In genomic region chr18:8358066-8358795, GRCh38 we compare ENCODE assay signal across 26 cellular contexts.
DNase-seq lines count a peak whose midpoint lies in the region; ATAC-seq and TF ChIP-seq lines count a peak whose summit lies in the region.
"Had no signal": no experiment of that assay in that cellular context is flagged by ENCODE, and none has a peak within 500 bp of the region (broad histone marks: within the 10 kb centered on the region; RNA-seq: fewer than 3 reads in every experiment).

No MANE protein-coding gene starts in this region.

- H3K27me3 ChIP-seq in trophoblast cell (ENCODE audit: insufficient read depth, low read length) (no peaks in the 10 kb centered on the region), left lung (no peaks in the 10 kb centered on the region)
- H3K27me3 ChIP-seq: BE2C, SJCRH30 had no signal

- H2AFZ ChIP-seq in trophoblast cell (ENCODE audit: insufficient read depth, low read length, poor library complexity) = no peak overlapping the region
- H2AFZ ChIP-seq: PC-9 had no signal

- no peak overlapping the region for H2BK12ac ChIP-seq in trophoblast cell (ENCODE audit: low read length)

- no peaks in the 10 kb centered on the region for H3K79me2 ChIP-seq in trophoblast cell (ENCODE audit: control insufficient read depth, insufficient read depth, low read length, poor library complexity)

- no peak overlapping the region for H4K91ac ChIP-seq in trophoblast cell (ENCODE audit: low read depth, low read length)

- no peak overlapping the region for H2BK120ac ChIP-seq in trophoblast cell (ENCODE audit: insufficient read depth, low read length, poor library complexity)

- H3K4me1 ChIP-seq in trophoblast cell (ENCODE audit: control insufficient read depth in 1 of 2, insufficient read depth in 2 of 2, low read length in 2 of 2) (peaks cover 0 to 2% of the 10 kb centered on the region in 2 experiments), left lung (no peaks in the 10 kb centered on the region)
- H3K4me1 ChIP-seq: BE2C, SJCRH30 had no signal

- no peak overlapping the region for H3K18ac ChIP-seq in trophoblast cell (ENCODE audit: low read length)

- H4K12ac ChIP-seq in trophoblast cell (ENCODE audit: low read depth, low read length) = no peak overlapping the region

- H3K23ac ChIP-seq in trophoblast cell (ENCODE audit: low read length) = peak overlapping the region; percentile 75

- H3K79me1 ChIP-seq in trophoblast cell (ENCODE audit: low read length) = no peaks in the 10 kb centered on the region

- ATAC-seq in left lung = no peak
- ATAC-seq: Right ventricle myocardium inferior, SK-N-SH treated with all-trans-retinoic acid at 6 μM for 48 hours had no signal

- H2BK5ac ChIP-seq in trophoblast cell (ENCODE audit: low read depth, low read length, poor library complexity) = no peak overlapping the region

- H3K14ac ChIP-seq in trophoblast cell (ENCODE audit: low read length) = no peak overlapping the region

- no CpG with 5 or more reads among the region's 7 CpGs for whole genome bisulfite sequencing in trophoblast cell (ENCODE audit: extremely low coverage, insufficient coverage, insufficient read length)

- intact Hi-C loops in head of caudate nucleus (cut with DNase I) (no loop called here), left lung (cut with DNase I) (no loop called here)

- H3K9me3 ChIP-seq in trophoblast cell (ENCODE audit: insufficient read depth, low read depth, low read length) = no peaks in the 10 kb centered on the region
- no peaks in the 10 kb centered on the region for H3K9me3 ChIP-seq in left lung
- H3K9me3 ChIP-seq: BE2C, SJCRH30 had no signal

- H3K27ac ChIP-seq in trophoblast cell (ENCODE audit: low read depth, low read length) (no peak overlapping the region), left lung (no peak overlapping the region)
- H3K27ac ChIP-seq: PC-9, SJCRH30 had no signal

- no peak overlapping the region for H3K9ac ChIP-seq in trophoblast cell (ENCODE audit: low read length)

- no peak overlapping the region for H3K4ac ChIP-seq in trophoblast cell (ENCODE audit: low read depth, low read length)

- no peak overlapping the region for H2AK5ac ChIP-seq in trophoblast cell (ENCODE audit: low read length)

- TF ChIP-seq CTCF in left lung (IDR thresholded peaks at IDR 0.05) = no peak

- H3K4me3 ChIP-seq in trophoblast cell (ENCODE audit: low read depth, low read length) (no peak overlapping the region), left lung (no peak overlapping the region)
- H3K4me3 ChIP-seq: PC-9, SJCRH30 had no signal

- H4K8ac ChIP-seq in trophoblast cell (ENCODE audit: low read depth, low read length) = no peak overlapping the region

- no peak overlapping the region for H3K4me2 ChIP-seq in trophoblast cell (ENCODE audit: low read length)
- H3K4me2 ChIP-seq: PC-9 had no signal

- peak; percentile 38 for DNase-seq in NCI-H510A treated with DMSO at 0.1 percent for 48 hours (lab: John Stamatoyannopoulos, UW)
- DNase-seq in NCI-H510A (lab: John Stamatoyannopoulos, UW) = no peak
- DNase-seq in head of caudate nucleus = peak in 37 of 42 donors; percentile 16 to 79 (median 48)
- DNase-seq in trophoblast cell = no peak
- no peak for DNase-seq in left lung
- DNase-seq in activated CD4-positive, alpha-beta T cell treated with anti-CD3 and anti-CD28 coated beads for 48 hours = no peak
- no peak for DNase-seq in activated CD8-positive, alpha-beta memory T cell treated with anti-CD3 and anti-CD28 coated beads, Interleukin-2, amount 50 U/mL, for 48 hours
- no peak for DNase-seq in COLO668 (lab: John Stamatoyannopoulos, UW; ENCODE audit: unreplicated experiment)
- DNase-seq: 8988T; ACHN; BE2C; Calu3; CD8-positive, alpha-beta memory T cell; DND-41; Kasumi-1; MV-4-11; NCI-H1105; NCI-H2029; NCI-H2171; NCI-H226; NCI-H774; NK-92 treated with Interleukin-12 subunit alpha and Interleukin-12 subunit beta, amount 100 ng/mL, for 24 hours; PC-9; SJCRH30 had no signal

- peaks cover 0 to 2% of the 10 kb centered on the region in 2 experiments for H3K36me3 ChIP-seq in trophoblast cell (ENCODE audit: control insufficient read depth in 1 of 2, insufficient read depth in 2 of 2, low read length in 2 of 2)
- H3K36me3 ChIP-seq in left lung = no peaks in the 10 kb centered on the region
- H3K36me3 ChIP-seq: BE2C, SJCRH30 had no signal

Comparison
In these comparisons a context has a peak if more than half of its experiments do, and no peak if none do; other contexts are left out.
1. DNase-seq: peak in NCI-H510A treated with DMSO at 0.1 percent for 48 hours (single experiment) and head of caudate nucleus (37 of 42); none in NCI-H510A (single experiment), trophoblast cell (0 of 2), left lung (0 of 2), activated CD4-positive, alpha-beta T cell treated with anti-CD3 and anti-CD28 coated beads for 48 hours (single experiment), activated CD8-positive, alpha-beta memory T cell treated with anti-CD3 and anti-CD28 coated beads, Interleukin-2, amount 50 U/mL, for 48 hours (single experiment) and COLO668 (single experiment).